2 cellular contexts compared by ENCODE assay signal in genomic region chr21:38499296-38499695, GRCh38.
TF ChIP-seq lines count a peak whose summit lies in the region.

No MANE protein-coding gene starts in this region.

TF ChIP-seq in SK-N-SH, 30 proteins besides CTCF, POLR2A, EP300 and RAD21 (continued from another document):
- no peak for TF ChIP-seq IRF3 (IDR thresholded peaks at IDR 0.05; ENCODE audit: low read depth, low read length)
- TF ChIP-seq GATA2 (CRISPR knock-in tag; IDR thresholded peaks at IDR 0.05) = no peak
- no peak for TF ChIP-seq USF2 (IDR thresholded peaks at IDR 0.05; ENCODE audit: borderline replicate concordance, low read depth, low read length)
- no peak for TF ChIP-seq TEAD4 (IDR thresholded peaks at IDR 0.05; ENCODE audit: borderline replicate concordance, insufficient read depth)
- TF ChIP-seq MXI1 (IDR thresholded peaks at IDR 0.05; ENCODE audit: low read depth, low read length) = no peak
- no peak for TF ChIP-seq RXRA (IDR thresholded peaks at IDR 0.05; ENCODE audit: borderline replicate concordance, low read depth)
- no peak for TF ChIP-seq TCF12 (IDR thresholded peaks at IDR 0.05)
- TF ChIP-seq ZBTB33 (IDR thresholded peaks at IDR 0.05; ENCODE audit: borderline replicate concordance, low read depth) = no peak
- no peak for TF ChIP-seq CHD2 (IDR thresholded peaks at IDR 0.05; ENCODE audit: low read length, partially characterized antibody)
- no peak for TF ChIP-seq FOSL2 (IDR thresholded peaks at IDR 0.05; ENCODE audit: borderline replicate concordance, low read depth)
- TF ChIP-seq YY1 (IDR thresholded peaks at IDR 0.05; ENCODE audit: low read depth) = no peak
- no peak for TF ChIP-seq PBX3 (IDR thresholded peaks at IDR 0.05)
- TF ChIP-seq MAX (IDR thresholded peaks at IDR 0.05; ENCODE audit: low read depth) = no peak
TF ChIP-seq in SK-N-SH: peak in this region for 0.

TF ChIP-seq in SK-N-SH treated with all-trans-retinoic acid at 6 μM for 48 hours, 23 proteins besides CTCF, POLR2A, EP300 and RAD21 (continued from another document):
- TF ChIP-seq PATZ1 (CRISPR knock-in tag; IDR thresholded peaks at IDR 0.05; ENCODE audit: borderline replicate concordance) = no peak
- no peak for TF ChIP-seq ZFP3 (CRISPR knock-in tag; IDR thresholded peaks at IDR 0.05)
- no peak for TF ChIP-seq TOX (CRISPR knock-in tag; IDR thresholded peaks at IDR 0.05; ENCODE audit: borderline replicate concordance)
- no peak for TF ChIP-seq PPARA (CRISPR knock-in tag; IDR thresholded peaks at IDR 0.05; ENCODE audit: borderline replicate concordance)
- TF ChIP-seq ZNF565 (CRISPR knock-in tag; conservative IDR thresholded peaks at IDR 0.05; ENCODE audit: low read depth) = no peak
- no peak for TF ChIP-seq ZNF8 (CRISPR knock-in tag; IDR thresholded peaks at IDR 0.05)
- TF ChIP-seq RARB (CRISPR knock-in tag; IDR thresholded peaks at IDR 0.05) = no peak
- no peak for TF ChIP-seq CSRNP3 (CRISPR knock-in tag; IDR thresholded peaks at IDR 0.05)
